8 cellular contexts compared by ENCODE assay signal in genomic region chr2:70123051-70123828, GRCh38. TPM values are rescaled to one million over a fixed set of nuclear protein-coding genes. Genes with fewer than 3 reads are reported as not detected.
DNase-seq lines count a peak whose midpoint lies in the region; ATAC-seq and TF ChIP-seq lines count a peak whose summit lies in the region.

No MANE protein-coding gene starts in this region.

- H3K9ac ChIP-seq in PC-3 (ENCODE audit: low read length) = no peak overlapping the region
- peak overlapping the region; percentile 98 for H3K9ac ChIP-seq in muscle layer of colon (ENCODE audit: low read length)

- intact Hi-C loops in PC-3 (cut with micrococcal nuclease) = loop anchor here (5.0 kb wide), 1 partner anchor 36 kb away; the partner anchor contains the start of gene PCBP1

- no peaks in the 10 kb centered on the region for H3F3A ChIP-seq in PC-3 (ENCODE audit: low read length, unreplicated experiment)

- H3K4me1 ChIP-seq in PC-3 (ENCODE audit: insufficient read depth, low read length) = peaks cover 21% of the 10 kb centered on the region
- H3K4me1 ChIP-seq in effector memory CD4-positive, alpha-beta T cell (ENCODE audit: control insufficient read depth, insufficient read depth, low read length, poor library complexity, severe bottlenecking) = peaks cover 40% of the 10 kb centered on the region
- peaks cover 26% of the 10 kb centered on the region for H3K4me1 ChIP-seq in muscle layer of colon (ENCODE audit: insufficient read depth, low read length)

- CTCF ChIA-PET in PC-3 (lab: Charles Lee) = no interaction called here

- H4K20me1 ChIP-seq in PC-3 (ENCODE audit: low read length) = no peaks in the 10 kb centered on the region

- in situ Hi-C loops in G401 (cut with HindIII; ENCODE audit: low sequenced_read_pairs) = no loop called here

- BruUV-seq in PC-3 (replicated peaks; lab: Mats Ljungman, UMichigan) = no TSS peak

- H3K4me2 ChIP-seq in PC-3 (ENCODE audit: low read length) = peak overlapping the region; percentile 96

- H2AFZ ChIP-seq in PC-3 (ENCODE audit: low read length) = peak overlapping the region; percentile 99; the same call in 1 of the 2 replicates

- no peaks in the 10 kb centered on the region for H3K79me2 ChIP-seq in PC-3 (ENCODE audit: low read length)

- H3K9me2 ChIP-seq in PC-3 (replicated peaks; ENCODE audit: low read length) = no peaks in the 10 kb centered on the region

- DNase-seq in G401 (ENCODE audit: low spot score) (peak; percentile 75), PC-3 (peak; percentile 34), NK-92 (lab: John Stamatoyannopoulos, UW; ENCODE audit: unreplicated experiment) (no peak)
- no peak for DNase-seq in effector memory CD4-positive, alpha-beta T cell
- DNase-seq in effector CD4-positive, alpha-beta T cell = no peak

- no peak for TF ChIP-seq CTCF in PC-3 (conservative IDR thresholded peaks at IDR 0.05; ENCODE audit: low read depth, low read length)

- H3K36me3 ChIP-seq in PC-3 (ENCODE audit: low read depth, low read length) (no peaks in the 10 kb centered on the region), muscle layer of colon (ENCODE audit: insufficient read depth, low read length) (no peaks in the 10 kb centered on the region)
- no peaks in the 10 kb centered on the region for H3K36me3 ChIP-seq in effector memory CD4-positive, alpha-beta T cell (ENCODE audit: control insufficient read depth, insufficient read depth, low read length)

- ATAC-seq in PC-3 (no peak), HG03095 (IDR thresholded peaks at IDR 0.05; ENCODE audit: unreplicated experiment) (no peak), GM21717 (IDR thresholded peaks at IDR 0.05; ENCODE audit: unreplicated experiment) (no peak)

- POLR2A ChIA-PET in PC-3 (lab: Charles Lee; ENCODE audit: unreplicated experiment) = interaction anchor here (0.6 to 0.7 kb wide), 2 partner anchors 15 to 31 kb away, joined by 3 to 9 read pairs; no protein-coding TSS in a partner anchor

- H3K4me3 ChIP-seq in PC-3 (ENCODE audit: low read length) (peak overlapping the region; percentile 78; the same call in 1 of the 2 replicates), muscle layer of colon (ENCODE audit: low read depth in 1 of 2, low read length in 2 of 2) (peak overlapping the region in 1 of 2 donors; percentile 86)
- H3K4me3 ChIP-seq in effector memory CD4-positive, alpha-beta T cell (ENCODE audit: insufficient read depth, low read depth, low read length, poor library complexity, severe bottlenecking) = peak overlapping the region; percentile 66

- H3K27me3 ChIP-seq in PC-3 (ENCODE audit: low read length) = no peaks in the 10 kb centered on the region
- no peaks in the 10 kb centered on the region for H3K27me3 ChIP-seq in effector memory CD4-positive, alpha-beta T cell (replicated peaks; ENCODE audit: control insufficient read depth, insufficient read depth, low read length, poor library complexity, severe bottlenecking)
- no peaks in the 10 kb centered on the region for H3K27me3 ChIP-seq in muscle layer of colon (ENCODE audit: control insufficient read depth in 1 of 2, insufficient read depth in 2 of 2, low read length in 2 of 2)

- H3K27ac ChIP-seq in PC-3 (ENCODE audit: low read length) = 0 out of 2 replicates have a peak overlapping the region, but pooled peaks have one; percentile 72
- H3K27ac ChIP-seq in effector memory CD4-positive, alpha-beta T cell (ENCODE audit: insufficient read depth, low read length, poor library complexity, severe bottlenecking) = peak overlapping the region; percentile 99
- H3K27ac ChIP-seq in muscle layer of colon (ENCODE audit: low read depth, low read length) = peak overlapping the region; percentile 79

- H3K9me3 ChIP-seq in PC-3 (ENCODE audit: low read length) (no peaks in the 10 kb centered on the region), muscle layer of colon (ENCODE audit: low read length) (no peaks in the 10 kb centered on the region)
- H3K9me3 ChIP-seq in effector memory CD4-positive, alpha-beta T cell (ENCODE audit: control insufficient read depth, low read length) = no peaks in the 10 kb centered on the region

RNA-seq across cellular contexts. Expression of gene PCBP1, which starts 36.0 kb away (rescaled TPM):
- total RNA-seq in G401 (2014; rRNA removed; shearing (Covaris generic)) = 150 and 167 TPM in 2 replicates
- total RNA-seq in PC-3 (2014; rRNA removed) = 39.2 and 59.7 TPM in 2 replicates

Comparison
In these comparisons a context has a peak if more than half of its experiments do, and no peak if none do; other contexts are left out.
1. DNase-seq: peak in G401 (single experiment) and PC-3 (single experiment); none in effector memory CD4-positive, alpha-beta T cell (0 of 3), effector CD4-positive, alpha-beta T cell (single experiment) and NK-92 (single experiment).
2. Peak in every context shown above with its lines, with median percentiles within 50 percentile points of each other: H3K27ac ChIP-seq.